ENCODE assay signal across 6 cellular contexts in genomic region chr2:41543726-41544125, GRCh38.
"Had no signal": no experiment of that assay in that cellular context is flagged by ENCODE, and none has a peak within 500 bp of the region (broad histone marks: within the 10 kb centered on the region; RNA-seq: fewer than 3 reads in every experiment).

No MANE protein-coding gene starts in this region.

- ATAC-seq: HepG2, K562 had no signal

- H3K27ac ChIP-seq: HL-60 had no signal

- DNase-seq: IMR-90, KBM-7, KG1 had no signal

- FAIRE-seq: HepG2, K562 had no signal

- H3K4me3 ChIP-seq: K562 had no signal
